Comparison of ENCODE assay signal across 38 cellular contexts in genomic region chr3:3209714-3210113, GRCh38.
"Had no signal": no experiment of that assay in that cellular context is flagged by ENCODE, and none has a peak within 500 bp of the region (broad histone marks: within the 10 kb centered on the region; RNA-seq: fewer than 3 reads in every experiment).

No MANE protein-coding gene starts in this region.

- H3K27ac ChIP-seq: adrenal gland, body of pancreas, cardiac muscle cell, colonic mucosa, dorsolateral prefrontal cortex, esophagus muscularis mucosa, foreskin keratinocyte, gastrocnemius medialis, heart left ventricle had no signal

- H3K27me3 ChIP-seq: adrenal gland, body of pancreas, colonic mucosa, dorsolateral prefrontal cortex, foreskin keratinocyte, gastrocnemius medialis had no signal

- DNase-seq: activated CD4-positive, alpha-beta memory T cell treated with anti-CD3 and anti-CD28 coated beads for 36 hours; activated CD4-positive, alpha-beta T cell treated with anti-CD3 and anti-CD28 coated beads for 36 hours; activated CD4-positive, alpha-beta T cell treated with anti-CD3 and anti-CD28 coated beads, Interleukin-2, amount 10 ng/mL, durations not matched to agents 24 days and 14 days; activated CD4-positive, CD25-positive, alpha-beta regulatory T cell; activated CD4-positive, CD25-positive, alpha-beta regulatory T cell treated with anti-CD3 and anti-CD28 coated beads, Interleukin-2, amount 50 U/mL, for 72 hours; activated CD8-positive, alpha-beta memory T cell treated with anti-CD3 and anti-CD28 coated beads, Interleukin-2, amount 10 ng/mL, durations not matched to agents 7 days and 5 days; activated CD8-positive, alpha-beta memory T cell treated with anti-CD3 and anti-CD28 coated beads, Interleukin-2, amount 50 U/mL, for 4 hours; activated CD8-positive, alpha-beta T cell treated with anti-CD3 and anti-CD28 coated beads, Interleukin-2, amount 10 ng/mL, durations not matched to agents 7 days and 5 days; activated effector memory CD4-positive, alpha-beta T cell treated with anti-CD3 and anti-CD28 coated beads, Interleukin-2, amount 50 U/mL, for 16 hours; activated naive CD4-positive, alpha-beta T cell treated with anti-CD3 and anti-CD28 coated beads for 36 hours; activated naive CD8-positive, alpha-beta T cell treated with anti-CD3 and anti-CD28 coated beads for 36 hours; activated naive CD8-positive, alpha-beta T cell treated with anti-CD3 and anti-CD28 coated beads, Interleukin-2, amount 50 U/mL, for 24 hours; activated T-cell treated with anti-CD3 and anti-CD28 coated beads, Interleukin-2, amount 50 U/mL, for 1 hour; activated T-cell treated with anti-CD3 and anti-CD28 coated beads, Interleukin-2, amount 50 U/mL, for 48 hours; adrenal gland; amygdala; aorta; body of pancreas; central memory CD4-positive, alpha-beta T cell; cerebellar nuclear complex; colonic mucosa; dorsolateral prefrontal cortex; effector memory CD4-positive, alpha-beta T cell; endodermal cell; erythroblast; foreskin keratinocyte; gastrocnemius medialis; glutamatergic neuron; heart left ventricle; T-helper 1 cell; T-helper 17 cell; T1000 had no signal

- H3K36me3 Mint-ChIP-seq: activated CD4-positive, alpha-beta memory T cell treated with anti-CD3 and anti-CD28 coated beads for 36 hours; activated CD8-positive, alpha-beta memory T cell treated with anti-CD3 and anti-CD28 coated beads, Interleukin-2, amount 10 ng/mL, durations not matched to agents 7 days and 5 days; activated naive CD4-positive, alpha-beta T cell treated with anti-CD3 and anti-CD28 coated beads, Interleukin-2, amount 50 U/mL, for 24 hours; activated naive CD8-positive, alpha-beta T cell treated with anti-CD3 and anti-CD28 coated beads for 36 hours had no signal

- ATAC-seq: activated CD4-positive, alpha-beta T cell treated with anti-CD3 and anti-CD28 coated beads for 36 hours; activated CD8-positive, alpha-beta memory T cell treated with anti-CD3 and anti-CD28 coated beads, Interleukin-2, amount 10 ng/mL, durations not matched to agents 7 days and 5 days; activated CD8-positive, alpha-beta T cell treated with anti-CD3 and anti-CD28 coated beads, Interleukin-2, amount 10 ng/mL, durations not matched to agents 7 days and 5 days; activated naive CD8-positive, alpha-beta T cell treated with anti-CD3 and anti-CD28 coated beads, Interleukin-2, amount 50 U/mL, for 24 hours; body of pancreas; foreskin keratinocyte; gastrocnemius medialis; heart left ventricle; T-helper 17 cell had no signal

- H3K27ac Mint-ChIP-seq: activated CD4-positive, alpha-beta memory T cell treated with anti-CD3 and anti-CD28 coated beads for 36 hours; activated CD4-positive, alpha-beta T cell treated with anti-CD3 and anti-CD28 coated beads for 36 hours; activated CD4-positive, alpha-beta T cell treated with anti-CD3 and anti-CD28 coated beads, Interleukin-2, amount 10 ng/mL, durations not matched to agents 24 days and 14 days; activated CD8-positive, alpha-beta memory T cell treated with anti-CD3 and anti-CD28 coated beads, Interleukin-2, amount 10 ng/mL, durations not matched to agents 7 days and 5 days; activated CD8-positive, alpha-beta T cell treated with anti-CD3 and anti-CD28 coated beads, Interleukin-2, amount 10 ng/mL, durations not matched to agents 7 days and 5 days; activated naive CD4-positive, alpha-beta T cell treated with anti-CD3 and anti-CD28 coated beads for 36 hours; activated naive CD4-positive, alpha-beta T cell treated with anti-CD3 and anti-CD28 coated beads, Interleukin-2, amount 50 U/mL, for 24 hours; activated naive CD8-positive, alpha-beta T cell treated with anti-CD3 and anti-CD28 coated beads for 36 hours; activated naive CD8-positive, alpha-beta T cell treated with anti-CD3 and anti-CD28 coated beads, Interleukin-2, amount 50 U/mL, for 24 hours; activated T-helper 1 cell treated with anti-CD3 and anti-CD28 coated beads, Interleukin-12 subunit alpha, Interleukin-12 subunit beta, Interleukin-2, Interleukin-4 antibody, amounts not matched to agents 30 ng/mL and 10 ng/mL and 1 ng/mL, durations not matched to agents 14 hours and 24 hours and 36 hours; activated T-helper 2 cell treated with anti-CD3 and anti-CD28 coated beads, Interferon-gamma antibody, Interleukin-2, Interleukin-4, amounts not matched to agents 10 μg/mL and 5 μg/mL and 100 μg/mL, durations not matched to agents 14 hours and 24 hours and 36 hours; endodermal cell; T-helper 17 cell; T-helper 2 cell treated with Interferon-gamma antibody and Interleukin-4, amounts not matched to agents 5 μg/mL and 100 μg/mL, for 36 hours had no signal

- H3K4me3 Mint-ChIP-seq: activated CD4-positive, alpha-beta memory T cell treated with anti-CD3 and anti-CD28 coated beads for 36 hours; activated CD4-positive, alpha-beta T cell treated with anti-CD3 and anti-CD28 coated beads for 36 hours; activated CD4-positive, alpha-beta T cell treated with anti-CD3 and anti-CD28 coated beads, Interleukin-2, amount 10 ng/mL, durations not matched to agents 24 days and 14 days; activated CD8-positive, alpha-beta memory T cell treated with anti-CD3 and anti-CD28 coated beads, Interleukin-2, amount 10 ng/mL, durations not matched to agents 7 days and 5 days; activated CD8-positive, alpha-beta T cell treated with anti-CD3 and anti-CD28 coated beads, Interleukin-2, amount 10 ng/mL, durations not matched to agents 7 days and 5 days; activated naive CD4-positive, alpha-beta T cell treated with anti-CD3 and anti-CD28 coated beads for 36 hours; activated naive CD4-positive, alpha-beta T cell treated with anti-CD3 and anti-CD28 coated beads, Interleukin-2, amount 50 U/mL, for 24 hours; activated naive CD8-positive, alpha-beta T cell treated with anti-CD3 and anti-CD28 coated beads for 36 hours; activated naive CD8-positive, alpha-beta T cell treated with anti-CD3 and anti-CD28 coated beads, Interleukin-2, amount 50 U/mL, for 24 hours; activated T-helper 1 cell treated with anti-CD3 and anti-CD28 coated beads, Interleukin-12 subunit alpha, Interleukin-12 subunit beta, Interleukin-2, Interleukin-4 antibody, amounts not matched to agents 30 ng/mL and 10 ng/mL and 1 ng/mL, durations not matched to agents 14 hours and 24 hours and 36 hours; endodermal cell; T-helper 17 cell; T-helper 2 cell treated with Interferon-gamma antibody and Interleukin-4, amounts not matched to agents 5 μg/mL and 100 μg/mL, for 36 hours had no signal

- H3K4me1 Mint-ChIP-seq: activated CD4-positive, alpha-beta T cell treated with anti-CD3 and anti-CD28 coated beads for 36 hours; activated CD4-positive, alpha-beta T cell treated with anti-CD3 and anti-CD28 coated beads, Interleukin-2, amount 10 ng/mL, durations not matched to agents 24 days and 14 days; activated CD8-positive, alpha-beta memory T cell treated with anti-CD3 and anti-CD28 coated beads, Interleukin-2, amount 10 ng/mL, durations not matched to agents 7 days and 5 days; activated naive CD4-positive, alpha-beta T cell treated with anti-CD3 and anti-CD28 coated beads, Interleukin-2, amount 50 U/mL, for 24 hours; activated naive CD8-positive, alpha-beta T cell treated with anti-CD3 and anti-CD28 coated beads for 36 hours; activated naive CD8-positive, alpha-beta T cell treated with anti-CD3 and anti-CD28 coated beads, Interleukin-2, amount 50 U/mL, for 24 hours; T-helper 17 cell had no signal

- H3K9me3 ChIP-seq: adrenal gland, body of pancreas, colonic mucosa, esophagus muscularis mucosa, gastrocnemius medialis, heart left ventricle had no signal

- H3K4me1 ChIP-seq: adrenal gland, body of pancreas, colonic mucosa, esophagus muscularis mucosa, foreskin keratinocyte, gastrocnemius medialis, heart left ventricle had no signal

- H3K27me3 Mint-ChIP-seq: activated CD4-positive, alpha-beta T cell treated with anti-CD3 and anti-CD28 coated beads for 36 hours; activated naive CD4-positive, alpha-beta T cell treated with anti-CD3 and anti-CD28 coated beads, Interleukin-2, amount 50 U/mL, for 24 hours; activated naive CD8-positive, alpha-beta T cell treated with anti-CD3 and anti-CD28 coated beads for 36 hours; activated naive CD8-positive, alpha-beta T cell treated with anti-CD3 and anti-CD28 coated beads, Interleukin-2, amount 50 U/mL, for 24 hours had no signal

- H3K36me3 ChIP-seq: adrenal gland, cardiac muscle cell, colonic mucosa, esophagus muscularis mucosa, gastrocnemius medialis, heart left ventricle had no signal

- H3K9me3 Mint-ChIP-seq: activated CD4-positive, alpha-beta memory T cell treated with anti-CD3 and anti-CD28 coated beads for 36 hours; activated CD4-positive, alpha-beta T cell treated with anti-CD3 and anti-CD28 coated beads, Interleukin-2, amount 10 ng/mL, durations not matched to agents 24 days and 14 days; activated naive CD4-positive, alpha-beta T cell treated with anti-CD3 and anti-CD28 coated beads for 36 hours; activated naive CD4-positive, alpha-beta T cell treated with anti-CD3 and anti-CD28 coated beads, Interleukin-2, amount 50 U/mL, for 24 hours; activated naive CD8-positive, alpha-beta T cell treated with anti-CD3 and anti-CD28 coated beads for 36 hours; activated naive CD8-positive, alpha-beta T cell treated with anti-CD3 and anti-CD28 coated beads, Interleukin-2, amount 50 U/mL, for 24 hours; activated T-helper 1 cell treated with anti-CD3 and anti-CD28 coated beads, Interleukin-12 subunit alpha, Interleukin-12 subunit beta, Interleukin-2, Interleukin-4 antibody, amounts not matched to agents 30 ng/mL and 10 ng/mL and 1 ng/mL, durations not matched to agents 14 hours and 24 hours and 36 hours; activated T-helper 2 cell treated with anti-CD3 and anti-CD28 coated beads, Interferon-gamma antibody, Interleukin-2, Interleukin-4, amounts not matched to agents 10 μg/mL and 5 μg/mL and 100 μg/mL, durations not matched to agents 14 hours and 24 hours and 36 hours; endodermal cell; T-helper 2 cell treated with Interferon-gamma antibody and Interleukin-4, amounts not matched to agents 5 μg/mL and 100 μg/mL, for 36 hours had no signal

- H3K4me3 ChIP-seq: adrenal gland, body of pancreas, cardiac muscle cell, colonic mucosa, dorsolateral prefrontal cortex, esophagus muscularis mucosa, gastrocnemius medialis, heart left ventricle had no signal
